ENCODE assay signal across 1 cellular context in the genomic region with DNA sequence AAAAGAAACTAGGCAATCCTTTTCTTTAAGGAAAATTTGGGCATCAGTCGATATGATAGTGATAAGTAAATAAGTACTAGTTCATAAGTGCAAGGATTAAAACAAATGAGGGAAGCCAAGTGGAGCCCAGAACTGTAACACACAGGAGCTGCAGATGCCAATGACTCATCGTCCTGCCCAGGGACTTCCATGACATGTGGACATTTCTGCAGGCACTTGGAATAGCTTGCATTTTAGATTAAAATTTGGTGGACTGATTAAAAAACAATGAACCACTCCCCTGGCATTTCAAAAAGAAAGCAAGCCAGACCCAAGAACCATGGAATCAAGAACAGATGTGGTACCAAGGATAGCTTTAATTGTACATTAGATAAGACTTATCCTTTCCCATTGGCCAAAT.
TF ChIP-seq lines count a peak whose summit lies in the region.

No MANE protein-coding gene starts in this region.

TF ChIP-seq in HepG2, 621 proteins besides CTCF, POLR2A, EP300 and RAD21:
- TF ChIP-seq ZBTB8A (CRISPR knock-in tag; IDR thresholded peaks at IDR 0.05; ENCODE audit: borderline replicate concordance, low read depth), result no peak
- TF ChIP-seq FOSL2 (CRISPR knock-in tag; IDR thresholded peaks at IDR 0.05), result peak; percentile 17; the same call in 1 of the 2 replicates
